1 cellular context compared by ENCODE assay signal in genomic region chr14:61149896-61150295, GRCh38.
A peak's percentile ranks its signal among the peaks of the same experiment; 100 is the strongest.
TF ChIP-seq lines count a peak whose summit lies in the region.

No MANE protein-coding gene starts in this region.

TF ChIP-seq in HEK293, 187 proteins besides CTCF, POLR2A, EP300 and RAD21 (continued from another document):
- no peak for TF ChIP-seq PRDM2 (tag by site-specific recombination; IDR thresholded peaks at IDR 0.05; ENCODE audit: borderline replicate concordance)
- no peak for TF ChIP-seq ZNF785 (tag by site-specific recombination; IDR thresholded peaks at IDR 0.05)
- peak; percentile 93 for TF ChIP-seq ZNF366 (tag by site-specific recombination; conservative IDR thresholded peaks at IDR 0.05)
